Comparison of ENCODE assay signal across 2 cellular contexts in the genomic region with DNA sequence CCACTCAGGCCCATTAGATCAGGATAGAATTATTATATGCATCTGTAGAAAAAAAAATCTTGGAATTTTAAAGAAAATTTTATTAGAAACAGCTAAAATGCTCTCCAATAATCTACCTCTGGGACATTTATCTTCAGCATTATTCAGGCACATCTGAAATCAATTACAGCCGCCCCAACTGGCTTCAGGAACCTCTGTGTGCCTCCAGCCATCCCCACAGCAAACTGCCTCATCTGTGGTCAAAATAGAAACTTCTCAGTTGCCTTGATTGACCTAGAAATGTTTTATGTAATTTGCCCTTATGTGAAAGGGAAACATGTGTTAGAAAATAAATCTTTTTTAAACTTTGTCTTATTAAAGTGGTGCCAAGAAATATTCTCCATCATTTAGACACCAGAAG.
A peak's percentile ranks its signal among the peaks of the same experiment; 100 is the strongest.
TF ChIP-seq lines count a peak whose summit lies in the region.

No MANE protein-coding gene starts in this region.

TF ChIP-seq in IMR-90, 13 proteins besides CTCF, POLR2A, EP300 and RAD21:
- TF ChIP-seq MAZ (IDR thresholded peaks at IDR 0.05; ENCODE audit: borderline replicate concordance, low read depth, low read length) = no peak
- no peak for TF ChIP-seq MXI1 (IDR thresholded peaks at IDR 0.05; ENCODE audit: borderline replicate concordance, low read depth, low read length)
TF ChIP-seq in IMR-90: peak in this region for 0.

TF ChIP-seq in GM12878, 131 proteins besides CTCF, POLR2A, EP300 and RAD21:
- TF ChIP-seq, protein P1, sequence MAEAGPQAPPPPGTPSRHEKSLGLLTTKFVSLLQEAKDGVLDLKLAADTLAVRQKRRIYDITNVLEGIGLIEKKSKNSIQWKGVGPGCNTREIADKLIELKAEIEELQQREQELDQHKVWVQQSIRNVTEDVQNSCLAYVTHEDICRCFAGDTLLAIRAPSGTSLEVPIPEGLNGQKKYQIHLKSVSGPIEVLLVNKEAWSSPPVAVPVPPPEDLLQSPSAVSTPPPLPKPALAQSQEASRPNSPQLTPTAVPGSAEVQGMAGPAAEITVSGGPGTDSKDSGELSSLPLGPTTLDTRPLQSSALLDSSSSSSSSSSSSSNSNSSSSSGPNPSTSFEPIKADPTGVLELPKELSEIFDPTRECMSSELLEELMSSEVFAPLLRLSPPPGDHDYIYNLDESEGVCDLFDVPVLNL (IDR thresholded peaks at IDR 0.05; ENCODE audit: low read depth, low read length) = no peak
- TF ChIP-seq PAX8 (IDR thresholded peaks at IDR 0.05) = no peak
- peak; percentile 26; the same call in 1 of the 2 replicates for TF ChIP-seq RUNX3 (IDR thresholded peaks at IDR 0.05; ENCODE audit: low read length)
TF ChIP-seq in GM12878: peak in this region for 1.
